11 cellular contexts compared by ENCODE assay signal in genomic region chr19:6020972-6021805, GRCh38. TPM values are rescaled to one million over a fixed set of nuclear protein-coding genes. Genes with fewer than 3 reads are reported as not detected.
DNase-seq lines count a peak whose midpoint lies in the region; ATAC-seq and TF ChIP-seq lines count a peak whose summit lies in the region.
"Had no signal": no experiment of that assay in that cellular context is flagged by ENCODE, and none has a peak within 500 bp of the region (broad histone marks: within the 10 kb centered on the region; RNA-seq: fewer than 3 reads in every experiment).

No MANE protein-coding gene starts in this region.

- no peak overlapping the region for H2AFZ ChIP-seq in mesenchymal stem cell (ENCODE audit: low read depth, low read length)

- no peak overlapping the region for H3K14ac ChIP-seq in mesenchymal stem cell (ENCODE audit: low read length in 2 of 2)

- H3K23ac ChIP-seq in mesenchymal stem cell (ENCODE audit: low read length in 2 of 2) = no peak overlapping the region

- H3K4me2 ChIP-seq in mesenchymal stem cell (ENCODE audit: low read length, poor library complexity, severe bottlenecking) = no peak overlapping the region

- no peak overlapping the region for H3K18ac ChIP-seq in mesenchymal stem cell (ENCODE audit: low read depth in 1 of 2, low read length in 2 of 2)

- H2BK15ac ChIP-seq in mesenchymal stem cell (ENCODE audit: low read depth, poor library complexity, severe bottlenecking) = peak overlapping the region; percentile 32

- H2AK5ac ChIP-seq in mesenchymal stem cell (ENCODE audit: low read length, severe bottlenecking) = no peak overlapping the region

- H2BK5ac ChIP-seq in mesenchymal stem cell (ENCODE audit: low read depth, low read length, poor library complexity, severe bottlenecking) = no peak overlapping the region

- H3K79me1 ChIP-seq in mesenchymal stem cell (replicated peaks; ENCODE audit: low read length, poor library complexity, severe bottlenecking) = no peaks in the 10 kb centered on the region

- 94% methylated on average over 22 of the region's 22 CpGs for WGBS in mesenchymal stem cell

- H2BK120ac ChIP-seq in mesenchymal stem cell (ENCODE audit: low read depth, low read length) = no peak overlapping the region

- H4K91ac ChIP-seq in mesenchymal stem cell (ENCODE audit: low read length) = peak overlapping the region; percentile 65

- peaks cover 13% of the 10 kb centered on the region for H3K4me1 ChIP-seq in mesenchymal stem cell (ENCODE audit: control insufficient read depth, insufficient read depth, low read depth, low read length)

- H3K36me3 ChIP-seq in mesenchymal stem cell (ENCODE audit: control insufficient read depth in 1 of 2, insufficient read depth in 2 of 2, low read depth in 1 of 2, low read length in 2 of 2) = peaks cover 5 to 47% of the 10 kb centered on the region in 2 experiments

- H3K9ac ChIP-seq in mesenchymal stem cell (ENCODE audit: low read length) = no peak overlapping the region

- peak; percentile 39 for TF ChIP-seq CTCF in VCaP (conservative IDR thresholded peaks at IDR 0.05)

- peak; percentile 75 for DNase-seq in DMS153 (lab: John Stamatoyannopoulos, UW)
- peak; percentile 87 for DNase-seq in NCI-H2029 (lab: John Stamatoyannopoulos, UW)
- DNase-seq in mesenchymal stem cell = no peak
- no peak for DNase-seq in DMS114 treated with DMSO at 0.1 percent for 48 hours (lab: John Stamatoyannopoulos, UW; ENCODE audit: unreplicated experiment)
- DNase-seq in stimulated activated naive CD8-positive, alpha-beta T cell treated with anti-CD3 and anti-CD28 coated beads, Interleukin-15, Interleukin-2, amounts not matched to agents 100 U/mL and 50 U/mL, for 24 hours = no peak
- DNase-seq: activated CD4-positive, CD25-positive, alpha-beta regulatory T cell treated with anti-CD3 and anti-CD28 coated beads, Interleukin-2, amount 50 U/mL, for 72 hours; activated T-cell treated with anti-CD3 and anti-CD28 coated beads for 4 hours; immature natural killer cell had no signal

- H2BK12ac ChIP-seq in mesenchymal stem cell (ENCODE audit: low read length in 2 of 2) = peak overlapping the region in 1 of 2 experiments; percentile 25

- H3K4me3 ChIP-seq in mesenchymal stem cell (ENCODE audit: insufficient read depth in 1 of 2, low read depth in 1 of 2, low read length in 2 of 2) = no peak overlapping the region

- ATAC-seq in HG02610 (IDR thresholded peaks at IDR 0.05; ENCODE audit: unreplicated experiment) = no peak
- no peak for ATAC-seq in GM21423 (IDR thresholded peaks at IDR 0.05; ENCODE audit: unreplicated experiment)
- ATAC-seq in stimulated activated naive CD8-positive, alpha-beta T cell treated with anti-CD3 and anti-CD28 coated beads, Interleukin-15, Interleukin-2, amounts not matched to agents 100 U/mL and 50 U/mL, for 24 hours = no peak

- H3K27ac ChIP-seq in VCaP (peak overlapping the region; percentile 99), mesenchymal stem cell (ENCODE audit: low read length, poor library complexity, severe bottlenecking) (no peak overlapping the region)

- H3K9me3 ChIP-seq in mesenchymal stem cell (ENCODE audit: control insufficient read depth, low read length) = no peaks in the 10 kb centered on the region

- H4K8ac ChIP-seq in mesenchymal stem cell (ENCODE audit: low read length) = peak overlapping the region; percentile 69

- no peak overlapping the region for H3K4ac ChIP-seq in mesenchymal stem cell (ENCODE audit: low read depth in 1 of 2, low read length in 2 of 2)

- peaks cover 0 to 3% of the 10 kb centered on the region in 2 experiments for H3K27me3 ChIP-seq in mesenchymal stem cell (ENCODE audit: control insufficient read depth in 1 of 2, insufficient read depth in 1 of 2, low read length in 2 of 2)

RNA-seq across cellular contexts. Expression of gene RANBP3, which starts 43.2 kb away (rescaled TPM):
- 80.2 TPM for polyA plus RNA-seq in mesenchymal stem cell (2013, experiment 1 of 2)
- polyA plus RNA-seq in mesenchymal stem cell (2013, experiment 2 of 2) = 75.1 TPM

Comparison
In these comparisons a context has a peak if more than half of its experiments do, and no peak if none do; other contexts are left out.
1. DNase-seq: peak in DMS153 (single experiment) and NCI-H2029 (single experiment); none in mesenchymal stem cell (single experiment), DMS114 treated with DMSO at 0.1 percent for 48 hours (single experiment) and stimulated activated naive CD8-positive, alpha-beta T cell treated with anti-CD3 and anti-CD28 coated beads, Interleukin-15, Interleukin-2, amounts not matched to agents 100 U/mL and 50 U/mL, for 24 hours (single experiment).